In the genomic region with DNA sequence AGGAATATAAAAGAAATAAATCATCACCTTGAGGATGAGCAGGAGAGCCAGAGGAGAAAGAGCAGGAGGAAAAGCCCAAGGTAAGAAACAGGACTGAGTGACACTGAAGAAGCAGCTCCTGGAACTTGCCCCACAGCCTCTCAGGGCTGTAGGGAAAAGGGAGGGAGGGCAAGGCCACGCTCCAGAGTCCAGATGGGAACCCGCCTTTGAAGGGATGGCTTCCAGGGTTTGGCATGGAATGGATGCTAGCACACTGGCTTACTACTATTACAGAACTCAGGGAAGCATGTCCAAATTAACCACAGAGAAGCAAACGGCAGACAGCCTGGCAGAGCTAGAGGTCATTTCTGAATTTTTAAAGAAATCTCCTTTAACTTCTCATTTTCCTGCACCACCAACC, we compare ENCODE assay signal across 29 cellular contexts. TPM values are rescaled to one million over a fixed set of nuclear protein-coding genes. Genes with fewer than 3 reads are reported as not detected.
A peak's percentile ranks its signal among the peaks of the same experiment; 100 is the strongest.
DNase-seq lines count a peak whose midpoint lies in the region; ATAC-seq and TF ChIP-seq lines count a peak whose summit lies in the region.
"Had no signal": no experiment of that assay in that cellular context is flagged by ENCODE, and none has a peak within 500 bp of the region (broad histone marks: within the 10 kb centered on the region; RNA-seq: fewer than 3 reads in every experiment).

No MANE protein-coding gene starts in this region.

- DNase-seq in DMS 273 treated with DMSO at 0.1 percent for 48 hours (lab: John Stamatoyannopoulos, UW) (peak; percentile 60), RPMI7951 (ENCODE audit: low read depth) (peak; percentile 9), glomerular visceral epithelial cell (ENCODE audit: extremely low spot score) (peak; percentile 71), psoas muscle (peak in 1 of 2 donors; percentile 20), uterus (no peak)
- DNase-seq: activated CD4-positive, alpha-beta T cell treated with anti-CD3 and anti-CD28 coated beads, Interleukin-2, amount 50 U/mL, for 48 hours; activated CD4-positive, CD25-positive, alpha-beta regulatory T cell treated with anti-CD3 and anti-CD28 coated beads, Interleukin-2, amount 50 U/mL, for 72 hours; activated naive CD4-positive, alpha-beta T cell treated with anti-CD3 and anti-CD28 coated beads for 36 hours; amniotic stem cell; colonic mucosa; DMS53; effector CD8-positive, alpha-beta T cell; HCEC 1CT; IMR-90; NCI-H524 treated with DMSO at 0.1 percent for 48 hours; NK-92 treated with Interleukin-12 subunit alpha and Interleukin-12 subunit beta, amount 100 ng/mL, for 24 hours; PC-3; SK-N-SH; stimulated activated CD4-positive, alpha-beta T cell treated with anti-CD3 and anti-CD28 coated beads, Interleukin-15, amount 100 ng/mL, for 24 hours; stimulated activated CD4-positive, alpha-beta T cell treated with anti-CD3 and anti-CD28 coated beads, Interleukin-4, amount 100 ng/mL, for 4 hours; T-helper 2 cell; trophoblast cell had no signal

- H3K4me3 ChIP-seq in psoas muscle = no peak overlapping the region
- no peak overlapping the region for H3K4me3 ChIP-seq in uterus
- H3K4me3 ChIP-seq: breast epithelium, colonic mucosa, lung had no signal

- no peak for TF ChIP-seq CTCF in psoas muscle (IDR thresholded peaks at IDR 0.05)
- TF ChIP-seq CTCF in uterus (IDR thresholded peaks at IDR 0.05) = no peak

- H3K27me3 ChIP-seq in psoas muscle (ENCODE audit: insufficient read depth in 3 of 3, low read length in 2 of 3) = no peaks in the 10 kb centered on the region
- no peaks in the 10 kb centered on the region for H3K27me3 ChIP-seq in uterus
- H3K27me3 ChIP-seq: breast epithelium, colonic mucosa had no signal

- WGBS in psoas muscle, 3 donors = 23 to 46% (median 34%) methylated on average over 3 of the region's 3 CpGs

- intact Hi-C loops in psoas muscle (cut with DNase I) (no loop called here), uterus (cut with DNase I; ENCODE audit: low total_unique reads) (no loop called here)

- H3K36me3 ChIP-seq in psoas muscle (ENCODE audit: insufficient read depth in 1 of 2, low read depth in 1 of 2) = no peaks in the 10 kb centered on the region
- H3K36me3 ChIP-seq in uterus = no peaks in the 10 kb centered on the region
- H3K36me3 ChIP-seq: breast epithelium, colonic mucosa had no signal

- H3K27ac ChIP-seq in psoas muscle = peak overlapping the region; percentile 52
- H3K27ac ChIP-seq in uterus = no peak overlapping the region
- H3K27ac ChIP-seq: breast epithelium, colonic mucosa had no signal

- H3K4me1 ChIP-seq in psoas muscle = peaks cover 98% of the 10 kb centered on the region
- no peaks in the 10 kb centered on the region for H3K4me1 ChIP-seq in uterus
- H3K4me1 ChIP-seq: breast epithelium, colonic mucosa had no signal

- H3K9me3 ChIP-seq in psoas muscle = no peaks in the 10 kb centered on the region
- no peaks in the 10 kb centered on the region for H3K9me3 ChIP-seq in uterus
- H3K9me3 ChIP-seq: breast epithelium, colonic mucosa, SK-N-SH had no signal

- ATAC-seq in psoas muscle = peak; percentile 60 to 75 (median 69)
- ATAC-seq in GM18858 (IDR thresholded peaks at IDR 0.05; ENCODE audit: unreplicated experiment) = no peak
- ATAC-seq in HG03442 (IDR thresholded peaks at IDR 0.05; ENCODE audit: unreplicated experiment) = no peak
- no peak for ATAC-seq in GM19351 (IDR thresholded peaks at IDR 0.05; ENCODE audit: unreplicated experiment)
- ATAC-seq: natural killer cell treated with Interleukin-12 subunit alpha and Interleukin-12 subunit beta and Interleukin-15 and Interleukin-18, amount 100 ng/mL, for 72 hours; PC-3; Right ventricle myocardium inferior had no signal

- TF ChIP-seq POLR2A in uterus (IDR thresholded peaks at IDR 0.05) = no peak

RNA-seq across cellular contexts. Expression of a gene that starts 26.8 kb away (rescaled TPM):
- total RNA-seq in RPMI7951 (2014; rRNA removed; shearing (Covaris generic)) = 7.2 and 9.7 TPM in 2 replicates
- total RNA-seq in psoas muscle (10 to 100 TPM; 51.1 to 75.5 (median 71.4) TPM), uterus (10 to 100 TPM; 25.9 to 48.9 (median 38.6) TPM)
- polyA plus RNA-seq in psoas muscle = 10 to 100 TPM; 12.2 to 49.3 (median 24.1) TPM

Comparison
In these comparisons a context has a peak if more than half of its experiments do, and no peak if none do; other contexts are left out.
1. DNase-seq: peak in DMS 273 treated with DMSO at 0.1 percent for 48 hours (single experiment), RPMI7951 (single experiment) and glomerular visceral epithelial cell (single experiment); none in uterus (0 of 2).
2. ATAC-seq: peak in psoas muscle (4 of 4); none in GM18858 (single experiment), HG03442 (single experiment) and GM19351 (single experiment).